ENCODE assay signal across 16 cellular contexts in the genomic region with DNA sequence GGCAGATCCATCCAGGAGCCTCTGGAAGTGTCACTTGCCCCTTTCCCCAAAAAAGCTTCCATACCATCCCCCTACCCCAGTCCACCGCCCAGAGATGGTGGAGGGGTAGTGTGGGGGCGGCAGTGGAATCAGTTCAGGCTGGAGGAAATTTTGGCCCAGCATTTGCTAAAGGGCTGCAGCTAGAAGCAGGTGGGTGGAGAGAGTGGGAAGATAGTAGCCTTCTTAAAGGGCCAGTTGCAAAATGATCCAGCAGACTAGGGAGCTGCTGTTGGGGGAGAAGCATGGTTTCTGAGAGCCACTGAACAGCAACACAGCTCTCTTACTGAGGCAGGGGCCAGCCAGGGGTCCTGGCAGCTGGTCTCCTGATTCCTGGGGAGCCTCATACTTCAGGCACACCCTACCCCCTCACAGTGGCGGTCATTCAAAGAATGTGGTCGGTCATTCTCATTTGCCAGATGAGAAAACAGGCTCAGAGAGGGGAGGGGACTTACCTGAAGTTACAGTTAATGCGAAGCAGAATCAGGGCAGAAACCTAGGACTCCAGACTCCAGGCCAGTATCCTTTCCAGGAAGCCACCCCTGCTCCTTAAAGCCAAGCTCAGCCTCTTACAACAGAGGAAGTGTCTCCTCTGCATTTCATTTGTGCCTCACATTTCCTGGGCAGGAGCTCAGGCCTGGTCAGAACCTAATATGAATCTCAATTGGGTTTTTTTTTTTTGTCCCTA. TPM values are rescaled to one million over a fixed set of nuclear protein-coding genes. Genes with fewer than 3 reads are reported as not detected.
DNase-seq lines count a peak whose midpoint lies in the region; ATAC-seq and TF ChIP-seq lines count a peak whose summit lies in the region.
"Had no signal": no experiment of that assay in that cellular context is flagged by ENCODE, and none has a peak within 500 bp of the region (broad histone marks: within the 10 kb centered on the region; RNA-seq: fewer than 3 reads in every experiment).

No MANE protein-coding gene starts in this region.

- peak overlapping the region; percentile 17 for H3K27ac ChIP-seq in substantia nigra (ENCODE audit: low read depth, low read length, poor library complexity, severe bottlenecking)
- no peak overlapping the region for H3K27ac ChIP-seq in spleen
- H3K27ac ChIP-seq: ovary, transverse colon had no signal

- peaks cover 9% of the 10 kb centered on the region for H3K36me3 Mint-ChIP-seq in activated CD4-positive, alpha-beta T cell treated with anti-CD3 and anti-CD28 coated beads for 36 hours (ENCODE audit: low read depth)
- peaks cover 60% of the 10 kb centered on the region for H3K36me3 Mint-ChIP-seq in activated T-helper 17 cell treated with anti-CD3 and anti-CD28 coated beads, Interleukin-2, amount 50 U/mL, for 72 hours (ENCODE audit: low read depth)

- TF ChIP-seq POLR2A in spleen (IDR thresholded peaks at IDR 0.05) = no peak

- peaks cover 13% of the 10 kb centered on the region for H3K27me3 ChIP-seq in iPS-15b (ENCODE audit: control insufficient read depth, insufficient read depth, low read length)
- H3K27me3 ChIP-seq in spleen (replicated peaks in 1 of 7) = peaks cover 0 to 29% (median 14%) of the 10 kb centered on the region in 7 donors
- H3K27me3 ChIP-seq: ovary had no signal

- 60 to 82% (median 77%) methylated on average over 5 of the region's 5 CpGs for WGBS in spleen, 5 donors

- CTCF ChIA-PET in activated CD4-positive, alpha-beta T cell treated with anti-CD3 and anti-CD28 coated beads for 36 hours (lab: Charles Lee) = no interaction called here

- peaks cover 5% of the 10 kb centered on the region for H3K36me3 ChIP-seq in iPS-15b (ENCODE audit: control insufficient read depth, insufficient read depth, low read length)
- peaks cover 0 to 5% (median 0%) of the 10 kb centered on the region in 6 donors for H3K36me3 ChIP-seq in spleen
- H3K36me3 ChIP-seq: ovary, transverse colon had no signal

- H3K4me3 ChIP-seq in iPS-15b (ENCODE audit: low read depth, low read length) = no peak overlapping the region
- no peak overlapping the region for H3K4me3 ChIP-seq in spleen
- H3K4me3 ChIP-seq: ovary, transverse colon had no signal

- H3K4me1 ChIP-seq in iPS-15b (ENCODE audit: control insufficient read depth, insufficient read depth, low read length) (peaks cover 11% of the 10 kb centered on the region), spleen (peaks cover 0 to 18% (median 10%) of the 10 kb centered on the region in 6 donors)

- H3K27me3 Mint-ChIP-seq in activated CD4-positive, alpha-beta T cell treated with anti-CD3 and anti-CD28 coated beads for 36 hours = no peaks in the 10 kb centered on the region
- no peaks in the 10 kb centered on the region for H3K27me3 Mint-ChIP-seq in activated T-helper 17 cell treated with anti-CD3 and anti-CD28 coated beads, Interleukin-2, amount 50 U/mL, for 72 hours

- no peaks in the 10 kb centered on the region for H3K9me3 ChIP-seq in iPS-15b (ENCODE audit: control insufficient read depth, insufficient read depth, low read length)
- H3K9me3 ChIP-seq in spleen = no peaks in the 10 kb centered on the region
- H3K9me3 ChIP-seq: ovary, transverse colon had no signal

- H3K4me1 Mint-ChIP-seq in activated CD4-positive, alpha-beta T cell treated with anti-CD3 and anti-CD28 coated beads for 36 hours = peaks cover 20% of the 10 kb centered on the region
- H3K4me1 Mint-ChIP-seq in activated T-helper 17 cell treated with anti-CD3 and anti-CD28 coated beads, Interleukin-2, amount 50 U/mL, for 72 hours = peaks cover 13% of the 10 kb centered on the region

- ATAC-seq in activated CD4-positive, alpha-beta T cell treated with anti-CD3 and anti-CD28 coated beads for 36 hours = no peak
- ATAC-seq in activated T-helper 17 cell treated with anti-CD3 and anti-CD28 coated beads, Interleukin-2, amount 50 U/mL, for 72 hours (replicated peaks) = no peak
- ATAC-seq in GM21390 (IDR thresholded peaks at IDR 0.05; ENCODE audit: unreplicated experiment) = no peak
- ATAC-seq: activated CD4-positive, CD25-positive, alpha-beta regulatory T cell treated with anti-CD3 and anti-CD28 coated beads, Interleukin-2, amount 50 U/mL, for 24 hours had no signal

- intact Hi-C loops in activated CD4-positive, alpha-beta T cell treated with anti-CD3 and anti-CD28 coated beads for 36 hours (cut with DNase I, micrococcal nuclease) = no loop called here
- intact Hi-C loops in spleen (cut with DNase I; ENCODE audit: low total_unique reads) = no loop called here

- H3K9me3 Mint-ChIP-seq in activated CD4-positive, alpha-beta T cell treated with anti-CD3 and anti-CD28 coated beads for 36 hours (ENCODE audit: low read depth) = no peaks in the 10 kb centered on the region
- H3K9me3 Mint-ChIP-seq in activated T-helper 17 cell treated with anti-CD3 and anti-CD28 coated beads, Interleukin-2, amount 50 U/mL, for 72 hours = no peaks in the 10 kb centered on the region
- H3K9me3 Mint-ChIP-seq: CD4-positive, CD25-positive, alpha-beta regulatory T cell had no signal

- DNase-seq in activated CD4-positive, alpha-beta T cell treated with anti-CD3 and anti-CD28 coated beads for 36 hours = no peak
- no peak for DNase-seq in activated CD4-positive, alpha-beta T cell treated with anti-CD3 and anti-CD28 coated beads for 48 hours
- DNase-seq in substantia nigra (lab: John Stamatoyannopoulos, UW) (peak in 3 of 49 donors; percentile 16 to 45 (median 20)), spleen (no peak)
- no peak for DNase-seq in activated CD8-positive, alpha-beta memory T cell treated with anti-CD3 and anti-CD28 coated beads for 24 hours
- DNase-seq: activated T-cell treated with anti-CD3 and anti-CD28 coated beads for 4 hours; CD4-positive, CD25-positive, alpha-beta regulatory T cell; DMS79; NCI-H2107; ovary; stimulated activated CD4-positive, alpha-beta T cell treated with anti-CD3 and anti-CD28 coated beads, Interleukin-4, amount 100 ng/mL, for 4 hours; transverse colon had no signal

- POLR2A ChIA-PET in activated CD4-positive, alpha-beta T cell treated with anti-CD3 and anti-CD28 coated beads for 36 hours (lab: Charles Lee) = interaction anchor here (0.8 kb wide), 1 partner anchor 22 kb away, joined by 3 read pairs; no protein-coding TSS in a partner anchor

- peak overlapping the region; percentile 37 for H3K9ac ChIP-seq in iPS-15b (ENCODE audit: low read depth, low read length)

- peak overlapping the region; percentile 58 for H3K27ac Mint-ChIP-seq in activated CD4-positive, alpha-beta T cell treated with anti-CD3 and anti-CD28 coated beads for 36 hours
- peak overlapping the region; percentile 65 for H3K27ac Mint-ChIP-seq in activated T-helper 17 cell treated with anti-CD3 and anti-CD28 coated beads, Interleukin-2, amount 50 U/mL, for 72 hours

- H3K4me3 Mint-ChIP-seq in activated CD4-positive, alpha-beta T cell treated with anti-CD3 and anti-CD28 coated beads for 36 hours = no peak overlapping the region
- H3K4me3 Mint-ChIP-seq in activated T-helper 17 cell treated with anti-CD3 and anti-CD28 coated beads, Interleukin-2, amount 50 U/mL, for 72 hours = no peak overlapping the region

- TF ChIP-seq CTCF in spleen (IDR thresholded peaks at IDR 0.05 in 8 of 11, conservative IDR thresholded peaks at IDR 0.05 in 3 of 11) = no peak

RNA-seq across cellular contexts. Expression of gene SEC14L2, which starts 5.4 kb away (rescaled TPM):
- total RNA-seq in activated CD4-positive, alpha-beta T cell treated with anti-CD3 and anti-CD28 coated beads for 36 hours = 10 to 100 TPM; 13.8 to 18.2 TPM
- 10 to 100 TPM; 11.3 to 52.8 TPM for total RNA-seq in activated T-helper 17 cell treated with anti-CD3 and anti-CD28 coated beads, Interleukin-2, amount 50 U/mL, for 72 hours
- 1 to 10 TPM in 6 of 7 donors, under 1 TPM in 1; 0.52 to 6.1 (median 2.4) TPM for total RNA-seq in spleen
- 1 to 10 TPM in 1 of 3 donors, under 1 TPM in 2; 0.54 to 1.5 (median 0.96) TPM for polyA plus RNA-seq in spleen

RNA-seq across cellular contexts. Expression of gene RNF215, which starts 15.0 kb away (rescaled TPM):
- total RNA-seq in activated CD4-positive, alpha-beta T cell treated with anti-CD3 and anti-CD28 coated beads for 36 hours = 1 to 10 TPM; 4.3 to 7.4 TPM
- total RNA-seq in activated T-helper 17 cell treated with anti-CD3 and anti-CD28 coated beads, Interleukin-2, amount 50 U/mL, for 72 hours = 10 to 100 TPM; 10.7 to 18.4 TPM
- 10 to 100 TPM; 10.2 to 19.5 (median 15.9) TPM for total RNA-seq in spleen
- polyA plus RNA-seq in spleen = 10 to 100 TPM in 1 of 3 donors, 1 to 10 TPM in 2; 6.5 to 11.0 (median 8.3) TPM

RNA-seq across cellular contexts. Expression of gene MTFP1, which starts 23.4 kb away (rescaled TPM):
- total RNA-seq in activated CD4-positive, alpha-beta T cell treated with anti-CD3 and anti-CD28 coated beads for 36 hours = 10 to 100 TPM; 47.0 to 54.6 TPM
- total RNA-seq in activated T-helper 17 cell treated with anti-CD3 and anti-CD28 coated beads, Interleukin-2, amount 50 U/mL, for 72 hours = 10 to 100 TPM; 42.4 to 51.3 TPM
- 10 to 100 TPM in 6 of 7 donors, 1 to 10 TPM in 1; 9.9 to 36.8 (median 15.4) TPM for total RNA-seq in spleen
- polyA plus RNA-seq in spleen = 10 to 100 TPM; 16.9 to 30.4 (median 26.4) TPM

RNA-seq across cellular contexts. Expression of gene CCDC157, which starts 45.4 kb away (rescaled TPM):
- total RNA-seq in activated CD4-positive, alpha-beta T cell treated with anti-CD3 and anti-CD28 coated beads for 36 hours = 1 to 10 TPM; 2.4 to 3.7 TPM
- total RNA-seq in activated T-helper 17 cell treated with anti-CD3 and anti-CD28 coated beads, Interleukin-2, amount 50 U/mL, for 72 hours = 1 to 10 TPM in 1 of 2 donors, under 1 TPM in 1; 0.50 to 2.5 TPM
- total RNA-seq in spleen = 1 to 10 TPM; 2.1 to 8.1 (median 3.5) TPM
- polyA plus RNA-seq in spleen = 1 to 10 TPM; 2.5 to 4.6 (median 3.9) TPM

RNA-seq across cellular contexts. Expression of gene SF3A1, which starts 45.5 kb away (rescaled TPM):
- 100 to 1,000 TPM; 254 to 499 TPM for total RNA-seq in activated CD4-positive, alpha-beta T cell treated with anti-CD3 and anti-CD28 coated beads for 36 hours
- total RNA-seq in activated T-helper 17 cell treated with anti-CD3 and anti-CD28 coated beads, Interleukin-2, amount 50 U/mL, for 72 hours = 100 to 1,000 TPM; 275 to 294 TPM
- 100 to 1,000 TPM; 154 to 223 (median 182) TPM for total RNA-seq in spleen
- polyA plus RNA-seq in spleen = 10 to 100 TPM; 14.9 to 22.8 (median 16.1) TPM
